In the genomic region with DNA sequence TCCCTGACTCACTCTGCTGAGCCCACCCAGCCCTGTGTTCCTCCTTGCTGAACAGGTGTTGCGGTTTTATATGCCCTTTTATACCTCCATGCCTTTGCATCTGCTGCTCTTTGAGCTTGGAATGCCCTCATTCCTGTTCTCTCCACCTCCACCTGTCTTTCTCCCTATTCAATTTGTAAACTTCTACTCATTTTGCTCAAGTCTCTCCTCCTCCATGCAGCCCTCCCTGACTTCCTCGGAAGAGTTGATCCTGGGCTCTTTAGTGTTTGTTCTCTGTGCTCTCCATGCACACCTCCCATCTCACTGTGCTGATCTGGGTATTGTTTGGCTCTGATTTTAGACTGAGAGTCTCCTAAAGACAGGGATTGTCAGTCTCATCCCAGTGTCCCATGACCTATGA, we compare ENCODE assay signal across 12 cellular contexts. TPM values are rescaled to one million over a fixed set of nuclear protein-coding genes. Genes with fewer than 3 reads are reported as not detected.
"Had no signal": no experiment of that assay in that cellular context is flagged by ENCODE, and none has a peak within 500 bp of the region (broad histone marks: within the 10 kb centered on the region; RNA-seq: fewer than 3 reads in every experiment).

No MANE protein-coding gene starts in this region.

- H3K4me1 ChIP-seq: HAP-1 had no signal

- H3K27ac Mint-ChIP-seq: HFFc6 had no signal

- H3K9me3 ChIP-seq: HAP-1 had no signal

- DNase-seq: GM23248, GOT3, H7, HFFc6, IMR-90, KBM-7 had no signal

- H3K27ac ChIP-seq: GM23248, KMS-11 had no signal

- ATAC-seq: HCT116 had no signal

- H3K9ac ChIP-seq: GM23248, KMS-11 had no signal

- H3K4me3 ChIP-seq: GM23248, HAP-1 had no signal

- H2AFZ ChIP-seq: GM23248 had no signal

- H3K4me3 Mint-ChIP-seq: HFFc6 had no signal

- H3K4me2 ChIP-seq: KMS-11 had no signal

- H3K9me3 Mint-ChIP-seq: HFFc6 had no signal

- H3K36me3 ChIP-seq: HAP-1 had no signal

- FAIRE-seq: HTR-8/SVneo had no signal

RNA-seq across cellular contexts. Expression of gene OTOF, which starts 7.2 kb away (rescaled TPM):
- total RNA-seq: H4, HT-29, IMR-90 had no signal
